In genomic region chr12:108515916-108516315, GRCh38 we compare ENCODE assay signal across 8 cellular contexts. TPM values are rescaled to one million over a fixed set of nuclear protein-coding genes. Genes with fewer than 3 reads are reported as not detected.
A peak's percentile ranks its signal among the peaks of the same experiment; 100 is the strongest.
DNase-seq lines count a peak whose midpoint lies in the region; ATAC-seq and TF ChIP-seq lines count a peak whose summit lies in the region.

No MANE protein-coding gene starts in this region.

- H3K4me1 ChIP-seq in SK-N-SH (ENCODE audit: control insufficient read depth in 1 of 2, insufficient read depth in 2 of 2, low read depth in 1 of 2, low read length in 1 of 2) (peaks cover 5 to 17% of the 10 kb centered on the region in 2 experiments; a peak in 1 of 4 replicates), smooth muscle cell (ENCODE audit: low read depth) (peaks cover 14% of the 10 kb centered on the region)

- H3K9ac ChIP-seq in SK-N-SH (peak overlapping the region; percentile 79), smooth muscle cell (ENCODE audit: low read depth) (peak overlapping the region; percentile 78)

- H2AFZ ChIP-seq in SK-N-SH (ENCODE audit: low read depth) (no peak overlapping the region; the same call in 1 of the 2 replicates), smooth muscle cell (ENCODE audit: low read depth) (no peak overlapping the region)

- TF ChIP-seq CTCF in SK-N-SH (IDR thresholded peaks at IDR 0.05) (no peak), fibroblast of the aortic adventitia (IDR thresholded peaks at IDR 0.05; ENCODE audit: insufficient read depth, low read length) (no peak), smooth muscle cell (IDR thresholded peaks at IDR 0.05; ENCODE audit: borderline replicate concordance, insufficient read depth, poor library complexity, severe bottlenecking) (no peak)

- CTCF ChIA-PET in SK-N-SH (lab: Yijun Ruan, JAX), result interaction anchor here (0.9 to 7.4 kb wide), 3 partner anchors 28 to 597 kb away, joined by 3 to 106 read pairs (median 4); no protein-coding TSS in a partner anchor

- DNase-seq in NCI-H2227 (lab: John Stamatoyannopoulos, UW; ENCODE audit: unreplicated experiment) (peak; percentile 26), NCI-H2227 treated with DMSO at 0.1 percent for 48 hours (lab: John Stamatoyannopoulos, UW) (no peak), SK-N-SH (no peak), fibroblast of the aortic adventitia (ENCODE audit: low read depth) (peak; percentile 9), smooth muscle cell (lab: John Stamatoyannopoulos, UW; ENCODE audit: unreplicated experiment) (no peak), SKM-1 (lab: John Stamatoyannopoulos, UW; ENCODE audit: unreplicated experiment) (no peak), occipital lobe (lab: John Stamatoyannopoulos, UW) (no peak)

- peak overlapping the region; percentile 68 to 92 for H3K4me3 ChIP-seq in SK-N-SH (ENCODE audit: low read depth in 2 of 2, low read length in 1 of 2)
- H3K4me3 ChIP-seq in fibroblast of the aortic adventitia (ENCODE audit: low read depth, low read length), result peak overlapping the region; percentile 91
- H3K4me3 ChIP-seq in smooth muscle cell, result peak overlapping the region; percentile 84

- TF ChIP-seq EP300 in SK-N-SH (IDR thresholded peaks at IDR 0.05; ENCODE audit: borderline replicate concordance in 1 of 2, low read depth in 1 of 2, low read length in 1 of 2), result no peak

- H3K9me3 ChIP-seq in SK-N-SH (no peaks in the 10 kb centered on the region), smooth muscle cell (replicated peaks; ENCODE audit: low read depth) (no peaks in the 10 kb centered on the region)

- POLR2A ChIA-PET in SK-N-SH (lab: Yijun Ruan, JAX), result interaction anchor here (0.9 kb wide), 1 partner anchor 45 kb away, joined by 3 read pairs; the partner anchor contains the start of gene SART3

- 0 out of 4 replicates have a peak overlapping the region, but pooled peaks of 1 of the 2 experiments have one; percentile 40 for H3K27ac ChIP-seq in SK-N-SH (ENCODE audit: low read depth in 2 of 2, low read length in 1 of 2)
- no peak overlapping the region for H3K27ac ChIP-seq in smooth muscle cell (ENCODE audit: low read depth)

- H4K20me1 ChIP-seq in SK-N-SH (ENCODE audit: insufficient read depth), result 0 out of 2 replicates have a peak, but pooled peaks cover 5% of the 10 kb centered on the region
- H4K20me1 ChIP-seq in smooth muscle cell (ENCODE audit: low read depth), result peaks cover 4% of the 10 kb centered on the region

- TF ChIP-seq RAD21 in SK-N-SH (IDR thresholded peaks at IDR 0.05; ENCODE audit: low read length), result no peak

- ATAC-seq in HG02870 (IDR thresholded peaks at IDR 0.05; ENCODE audit: unreplicated experiment), result no peak

- H3F3A ChIP-seq in SK-N-SH (replicated peaks; ENCODE audit: insufficient read depth) (peaks cover 8% of the 10 kb centered on the region), smooth muscle cell (ENCODE audit: low read depth) (no peaks in the 10 kb centered on the region)

- H3K4me2 ChIP-seq in SK-N-SH (peak overlapping the region; percentile 96), smooth muscle cell (peak overlapping the region; percentile 99)

- peaks cover 15% of the 10 kb centered on the region for H3K79me2 ChIP-seq in SK-N-SH (ENCODE audit: insufficient read depth)
- no peaks in the 10 kb centered on the region for H3K79me2 ChIP-seq in smooth muscle cell (ENCODE audit: low read depth)

- 63% methylated on average over 5 of the region's 5 CpGs for WGBS in SK-N-SH (ENCODE audit: low lambda C conversion rate)
- WGBS in smooth muscle cell (ENCODE audit: low lambda C conversion rate), result 83% methylated on average over 5 of the region's 5 CpGs

- H3K27me3 ChIP-seq in SK-N-SH (ENCODE audit: insufficient read depth) (no peaks in the 10 kb centered on the region), smooth muscle cell (ENCODE audit: low read depth) (no peaks in the 10 kb centered on the region)

- no peaks in the 10 kb centered on the region for H3K9me2 ChIP-seq in SK-N-SH

- H3K36me3 ChIP-seq in SK-N-SH (replicated peaks in 1 of 2; ENCODE audit: control insufficient read depth in 1 of 2, insufficient read depth in 2 of 2, low read length in 1 of 2), result peaks cover 16 to 37% of the 10 kb centered on the region in 2 experiments
- peaks cover 4% of the 10 kb centered on the region for H3K36me3 ChIP-seq in smooth muscle cell (ENCODE audit: low read depth)

TF ChIP-seq in SK-N-SH, 30 proteins besides CTCF, POLR2A, EP300 and RAD21:
- TF ChIP-seq TCF12 (IDR thresholded peaks at IDR 0.05) (no peak), IRF3 (IDR thresholded peaks at IDR 0.05; ENCODE audit: low read depth, low read length) (no peak), SIN3A (IDR thresholded peaks at IDR 0.05; ENCODE audit: borderline replicate concordance, low read depth, low read length) (no peak), EZH2phosphoT487 (IDR thresholded peaks at IDR 0.05; ENCODE audit: borderline replicate concordance, low read depth) (no peak), GATA2 (CRISPR knock-in tag; IDR thresholded peaks at IDR 0.05) (no peak), RXRA (IDR thresholded peaks at IDR 0.05; ENCODE audit: borderline replicate concordance, low read depth) (no peak), RFX5 (IDR thresholded peaks at IDR 0.05; ENCODE audit: low read length) (no peak), PBX3 (IDR thresholded peaks at IDR 0.05) (no peak), USF2 (IDR thresholded peaks at IDR 0.05; ENCODE audit: borderline replicate concordance, low read depth, low read length) (no peak), MEF2A (IDR thresholded peaks at IDR 0.05; ENCODE audit: borderline replicate concordance, low read depth) (no peak), FOXJ3 (CRISPR knock-in tag; IDR thresholded peaks at IDR 0.05) (no peak)

RNA-seq across cellular contexts. Expression of gene FICD, which starts 0.8 kb away (rescaled TPM):
- polyA plus RNA-seq in SK-N-SH (2012; rRNA removed), result 1.0 and 1.2 TPM in 2 replicates
- polyA plus RNA-seq in SK-N-SH (2012; cell fraction: cytosol; rRNA removed), result 1.2 and 1.4 TPM in 2 replicates
- 1.3 and 1.8 TPM in 2 replicates for polyA plus RNA-seq in SK-N-SH (2012; cell fraction: nucleus; rRNA removed)
- total RNA-seq in fibroblast of the aortic adventitia (ENCODE audit: low replicate concordance), result 7.6 and 11.6 TPM in 2 replicates
- total RNA-seq in smooth muscle cell, result 6.8 and 7.3 TPM in 2 replicates
- polyA plus RNA-seq in smooth muscle cell, result 5.1 and 7.5 TPM in 2 replicates
- total RNA-seq in occipital lobe, result 5.0 TPM

RNA-seq across cellular contexts. Expression of gene SART3, which starts 45.1 kb away (rescaled TPM):
- 23.4 and 28.9 TPM in 2 replicates for polyA plus RNA-seq in SK-N-SH (2012; rRNA removed)
- polyA plus RNA-seq in SK-N-SH (2012; cell fraction: cytosol; rRNA removed), result 25.3 and 27.8 TPM in 2 replicates
- 61.7 and 64.4 TPM in 2 replicates for polyA plus RNA-seq in SK-N-SH (2012; cell fraction: nucleus; rRNA removed)
- total RNA-seq in fibroblast of the aortic adventitia (ENCODE audit: low replicate concordance), result 46.6 and 105 TPM in 2 replicates
- total RNA-seq in smooth muscle cell, result 64.3 and 94.5 TPM in 2 replicates
- polyA plus RNA-seq in smooth muscle cell, result 22.7 and 27.2 TPM in 2 replicates
- total RNA-seq in occipital lobe, result 66.0 TPM

RNA-seq across cellular contexts. Expression of gene ISCU, which starts 46.5 kb away (rescaled TPM):
- polyA plus RNA-seq in SK-N-SH (2012; rRNA removed) (165 and 166 TPM in 2 replicates), smooth muscle cell (140 and 154 TPM in 2 replicates)
- 165 and 208 TPM in 2 replicates for polyA plus RNA-seq in SK-N-SH (2012; cell fraction: cytosol; rRNA removed)
- polyA plus RNA-seq in SK-N-SH (2012; cell fraction: nucleus; rRNA removed), result 180 and 206 TPM in 2 replicates
- total RNA-seq in fibroblast of the aortic adventitia (ENCODE audit: low replicate concordance) (136 TPM in 2 replicates), smooth muscle cell (134 and 138 TPM in 2 replicates), occipital lobe (36.2 TPM)

Comparison
In these comparisons a context has a peak if more than half of its experiments do, and no peak if none do; other contexts are left out.
1. DNase-seq: peak in NCI-H2227 (single experiment) and fibroblast of the aortic adventitia (single experiment); none in NCI-H2227 treated with DMSO at 0.1 percent for 48 hours (single experiment), SK-N-SH (single experiment), smooth muscle cell (single experiment), SKM-1 (single experiment) and occipital lobe (single experiment).
2. Peak in every context shown above with its lines, with median percentiles within 50 percentile points of each other: H3K4me3 ChIP-seq.